Comparison of ENCODE assay signal across 21 cellular contexts in genomic region chr1:169094897-169095569, GRCh38.
"Had no signal": no experiment of that assay in that cellular context is flagged by ENCODE, and none has a peak within 500 bp of the region (broad histone marks: within the 10 kb centered on the region; RNA-seq: fewer than 3 reads in every experiment).

No MANE protein-coding gene starts in this region.

- H3K36me3 ChIP-seq: cardiac muscle cell, left lung, pancreas, tibial artery, uterus had no signal

- FAIRE-seq: endometrium, pancreas had no signal

- H3K4me1 ChIP-seq: left lung, pancreas, tibial artery, uterus had no signal

- H3K27ac ChIP-seq: cardiac muscle cell, left lung, pancreas, tibial artery, uterus had no signal

- ATAC-seq: left lung, pancreas, right cardiac atrium had no signal

- DNase-seq: activated CD4-positive, alpha-beta T cell treated with anti-CD3 and anti-CD28 coated beads for 4 hours; activated CD4-positive, alpha-beta T cell treated with anti-CD3 and anti-CD28 coated beads, Interleukin-2, amount 50 U/mL, for 48 hours; activated CD4-positive, CD25-positive, alpha-beta regulatory T cell; activated naive CD4-positive, alpha-beta T cell treated with Interleukin-2 at 50 U/mL for 16 hours; activated naive CD8-positive, alpha-beta T cell treated with anti-CD3 and anti-CD28 coated beads for 36 hours; activated T-cell treated with anti-CD3 and anti-CD28 coated beads, Interleukin-2, amount 50 U/mL, for 48 hours; amygdala; effector CD4-positive, alpha-beta T cell; erythroblast; foreskin melanocyte; left lung; nephron progenitor cell; pancreas; right cardiac atrium; stimulated activated CD4-positive, alpha-beta T cell treated with anti-CD3 and anti-CD28 coated beads, Interleukin-12 subunit alpha, Interleukin-12 subunit beta, amount 100 ng/mL, for 4 hours; T1000; tibial artery; uterus had no signal

- H3K4me3 ChIP-seq: cardiac muscle cell, left lung, lung, pancreas, tibial artery, uterus had no signal

- H3K9me3 ChIP-seq: left lung, pancreas, tibial artery, uterus had no signal

- H3K27me3 ChIP-seq: cardiac muscle cell, left lung, pancreas, tibial artery, uterus had no signal
